ENCODE assay signal across 14 cellular contexts in genomic region chr2:237320801-237321563, GRCh38.
DNase-seq lines count a peak whose midpoint lies in the region; ATAC-seq and TF ChIP-seq lines count a peak whose summit lies in the region.
"Had no signal": no experiment of that assay in that cellular context is flagged by ENCODE, and none has a peak within 500 bp of the region (broad histone marks: within the 10 kb centered on the region; RNA-seq: fewer than 3 reads in every experiment).

No MANE protein-coding gene starts in this region.

- in situ Hi-C loops in G401 (cut with HindIII; ENCODE audit: low sequenced_read_pairs): no loop called here

- no peak overlapping the region for H3K4me2 ChIP-seq in fibroblast of lung (ENCODE audit: extremely low read depth, insufficient read depth, low read length)
- H3K4me2 ChIP-seq in smooth muscle cell: no peak overlapping the region
- no peak overlapping the region for H3K4me2 ChIP-seq in MM.1S (ENCODE audit: low read depth, low read length)

- H3K79me2 ChIP-seq in fibroblast of lung (ENCODE audit: control insufficient read depth, insufficient read depth, low read length): no peaks in the 10 kb centered on the region
- no peaks in the 10 kb centered on the region for H3K79me2 ChIP-seq in smooth muscle cell (ENCODE audit: low read depth)
- no peaks in the 10 kb centered on the region for H3K79me2 ChIP-seq in MM.1S (ENCODE audit: low read length)

- no peaks in the 10 kb centered on the region for H4K20me1 ChIP-seq in fibroblast of lung (ENCODE audit: control insufficient read depth, extremely low read depth, insufficient read depth, low read length)
- H4K20me1 ChIP-seq in smooth muscle cell (ENCODE audit: low read depth): no peaks in the 10 kb centered on the region
- H4K20me1 ChIP-seq in MM.1S (ENCODE audit: insufficient read depth, low read length): no peaks in the 10 kb centered on the region

- H3K36me3 ChIP-seq in fibroblast of lung (ENCODE audit: control insufficient read depth, insufficient read depth, low read length) (peaks cover 27% of the 10 kb centered on the region), smooth muscle cell (ENCODE audit: low read depth) (no peaks in the 10 kb centered on the region), MM.1S (replicated peaks; ENCODE audit: insufficient read depth, low read length) (no peaks in the 10 kb centered on the region), right lobe of liver (no peaks in the 10 kb centered on the region)

- peak overlapping the region; percentile 15 for H3K27ac ChIP-seq in fibroblast of lung (ENCODE audit: insufficient read depth, low read length)
- H3K27ac ChIP-seq in smooth muscle cell (ENCODE audit: low read depth): peak overlapping the region; percentile 91
- H3K27ac ChIP-seq in MM.1S (ENCODE audit: low read length): no peak overlapping the region
- no peak overlapping the region for H3K27ac ChIP-seq in right lobe of liver

- no peaks in the 10 kb centered on the region for H3K9me2 ChIP-seq in MM.1S (replicated peaks; ENCODE audit: insufficient read depth, low read length)

- H3F3A ChIP-seq in smooth muscle cell (ENCODE audit: low read depth) (peaks cover 86% of the 10 kb centered on the region), MM.1S (ENCODE audit: insufficient read depth, low read length) (no peaks in the 10 kb centered on the region)

- H3K27me3 ChIP-seq in fibroblast of lung (ENCODE audit: control insufficient read depth, insufficient read depth, low read length) (no peaks in the 10 kb centered on the region), smooth muscle cell (ENCODE audit: low read depth) (no peaks in the 10 kb centered on the region), MM.1S (replicated peaks; ENCODE audit: insufficient read depth, low read length) (no peaks in the 10 kb centered on the region), right lobe of liver (no peaks in the 10 kb centered on the region)

- DNase-seq in G401 (ENCODE audit: low spot score) (peak; percentile 15), fibroblast of lung (ENCODE audit: low read depth in 2 of 2) (no peak), mesothelial cell of epicardium (ENCODE audit: low spot score in 2 of 2, unreplicated experiment in 2 of 2) (no peak), smooth muscle cell (lab: John Stamatoyannopoulos, UW; ENCODE audit: unreplicated experiment) (no peak), MM.1S (no peak), right lobe of liver (no peak)
- no peak for DNase-seq in activated T-cell treated with anti-CD3 and anti-CD28 coated beads, Interleukin-2, amount 50 U/mL, for 4 hours
- DNase-seq: activated CD4-positive, alpha-beta T cell treated with anti-CD3 and anti-CD28 coated beads for 48 hours; Calu3; GF-D8; NCI-H2029 treated with DMSO at 0.1 percent for 48 hours; SHP77 treated with DMSO at 0.1 percent for 48 hours; stimulated activated CD4-positive, alpha-beta T cell treated with anti-CD3 and anti-CD28 coated beads, Interleukin-4, amount 100 ng/mL, for 1 hour had no signal

- H3K4me3 Mint-ChIP-seq in mesothelial cell of epicardium: no peak overlapping the region
- H3K4me3 Mint-ChIP-seq in activated T-cell treated with anti-CD3 and anti-CD28 coated beads, Interleukin-2, amount 50 U/mL, for 4 hours: no peak overlapping the region

- H3K27ac Mint-ChIP-seq in mesothelial cell of epicardium: peak overlapping the region; percentile 78

- H2AFZ ChIP-seq in fibroblast of lung (ENCODE audit: low read length) (no peak overlapping the region), smooth muscle cell (ENCODE audit: low read depth) (no peak overlapping the region), MM.1S (ENCODE audit: low read length) (no peak overlapping the region)

- ATAC-seq in activated T-cell treated with anti-CD3 and anti-CD28 coated beads, Interleukin-2, amount 50 U/mL, for 4 hours: no peak
- no peak for ATAC-seq in right lobe of liver
- no peak for ATAC-seq in HG02571 (IDR thresholded peaks at IDR 0.05; ENCODE audit: unreplicated experiment)

- WGBS in smooth muscle cell (ENCODE audit: low lambda C conversion rate): 84% methylated on average over 11 of the region's 11 CpGs
- 49% methylated on average over 8 of the region's 11 CpGs for WGBS in right lobe of liver (ENCODE audit: insufficient coverage, low coverage, low lambda C conversion rate, missing lambda C conversion rate)

- TF ChIP-seq CTCF in fibroblast of lung (conservative IDR thresholded peaks at IDR 0.05 in 1 of 2, IDR thresholded peaks at IDR 0.05 in 1 of 2; ENCODE audit: low read depth in 1 of 2, low read length in 2 of 2): no peak
- no peak for TF ChIP-seq CTCF in mesothelial cell of epicardium (IDR thresholded peaks at IDR 0.05; ENCODE audit: unreplicated experiment)
- TF ChIP-seq CTCF in smooth muscle cell (IDR thresholded peaks at IDR 0.05; ENCODE audit: borderline replicate concordance, insufficient read depth, poor library complexity, severe bottlenecking): no peak
- no peak for TF ChIP-seq CTCF in MM.1S (IDR thresholded peaks at IDR 0.05; ENCODE audit: low read length)
- TF ChIP-seq CTCF in right lobe of liver (IDR thresholded peaks at IDR 0.05): no peak

- no peaks in the 10 kb centered on the region for H3K27me3 Mint-ChIP-seq in mesothelial cell of epicardium (ENCODE audit: low read depth)
- peaks cover 4% of the 10 kb centered on the region for H3K27me3 Mint-ChIP-seq in activated T-cell treated with anti-CD3 and anti-CD28 coated beads, Interleukin-2, amount 50 U/mL, for 4 hours (ENCODE audit: low read depth)

- H3K9me3 ChIP-seq in fibroblast of lung (ENCODE audit: control insufficient read depth, insufficient read depth, low read depth, low read length) (no peaks in the 10 kb centered on the region), smooth muscle cell (replicated peaks; ENCODE audit: low read depth) (no peaks in the 10 kb centered on the region), MM.1S (replicated peaks; ENCODE audit: insufficient read depth, low read length) (no peaks in the 10 kb centered on the region), right lobe of liver (no peaks in the 10 kb centered on the region)

- no peak overlapping the region for H3K9ac ChIP-seq in fibroblast of lung (ENCODE audit: insufficient read depth, low read length)
- no peak overlapping the region for H3K9ac ChIP-seq in smooth muscle cell (ENCODE audit: low read depth)
- no peak overlapping the region for H3K9ac ChIP-seq in MM.1S (ENCODE audit: low read length)

- H3K4me1 Mint-ChIP-seq in mesothelial cell of epicardium: peaks cover 58% of the 10 kb centered on the region
- H3K4me1 Mint-ChIP-seq in activated T-cell treated with anti-CD3 and anti-CD28 coated beads, Interleukin-2, amount 50 U/mL, for 4 hours (ENCODE audit: low read depth): no peaks in the 10 kb centered on the region

- H3K4me1 ChIP-seq in fibroblast of lung (ENCODE audit: control insufficient read depth, extremely low read depth, insufficient read depth, low read length): peaks cover 26% of the 10 kb centered on the region
- peaks cover 3% of the 10 kb centered on the region for H3K4me1 ChIP-seq in smooth muscle cell (ENCODE audit: low read depth)
- H3K4me1 ChIP-seq in MM.1S (ENCODE audit: low read length): no peaks in the 10 kb centered on the region
- no peaks in the 10 kb centered on the region for H3K4me1 ChIP-seq in right lobe of liver

- TF ChIP-seq POLR2A in right lobe of liver (IDR thresholded peaks at IDR 0.05): no peak

- intact Hi-C loops in right lobe of liver (cut with DNase I): no loop called here

- peaks cover 1% of the 10 kb centered on the region for H3K36me3 Mint-ChIP-seq in mesothelial cell of epicardium
- H3K36me3 Mint-ChIP-seq in activated T-cell treated with anti-CD3 and anti-CD28 coated beads, Interleukin-2, amount 50 U/mL, for 4 hours (ENCODE audit: insufficient read depth): peaks cover 1% of the 10 kb centered on the region

- H3K9me3 Mint-ChIP-seq in mesothelial cell of epicardium: no peaks in the 10 kb centered on the region
- H3K9me3 Mint-ChIP-seq in activated T-cell treated with anti-CD3 and anti-CD28 coated beads, Interleukin-2, amount 50 U/mL, for 4 hours: no peaks in the 10 kb centered on the region

- H3K4me3 ChIP-seq in fibroblast of lung (replicated peaks in 1 of 4; ENCODE audit: control extremely low read depth in 1 of 4, insufficient read depth in 1 of 4, low read depth in 3 of 4, low read length in 4 of 4): no peak overlapping the region
- H3K4me3 ChIP-seq in smooth muscle cell: no peak overlapping the region
- no peak overlapping the region for H3K4me3 ChIP-seq in MM.1S (ENCODE audit: low read length)
- no peak overlapping the region for H3K4me3 ChIP-seq in right lobe of liver

Comparison
In these comparisons a context has a peak if more than half of its experiments do, and no peak if none do; other contexts are left out.
1. H3K27ac ChIP-seq: peak in fibroblast of lung (single experiment) and smooth muscle cell (single experiment); none in MM.1S (single experiment) and right lobe of liver (0 of 3).